ENCODE assay signal across 8 cellular contexts in genomic region chr15:51076898-51077564, GRCh38. TPM values are rescaled to one million over a fixed set of nuclear protein-coding genes. Genes with fewer than 3 reads are reported as not detected.
DNase-seq lines count a peak whose midpoint lies in the region; ATAC-seq lines count a peak whose summit lies in the region.

No MANE protein-coding gene starts in this region.

- H3K27ac Mint-ChIP-seq in activated T-helper 2 cell treated with anti-CD3 and anti-CD28 coated beads, Interferon-gamma antibody, Interleukin-2, Interleukin-4, amounts not matched to agents 10 μg/mL and 5 μg/mL and 100 μg/mL, durations not matched to agents 14 hours and 24 hours and 36 hours, result peak overlapping the region; percentile 86

- H3K27me3 Mint-ChIP-seq in activated T-helper 2 cell treated with anti-CD3 and anti-CD28 coated beads, Interferon-gamma antibody, Interleukin-2, Interleukin-4, amounts not matched to agents 10 μg/mL and 5 μg/mL and 100 μg/mL, durations not matched to agents 14 hours and 24 hours and 36 hours (ENCODE audit: low read depth), result peaks cover 2% of the 10 kb centered on the region

- no peaks in the 10 kb centered on the region for H3K36me3 Mint-ChIP-seq in activated T-helper 2 cell treated with anti-CD3 and anti-CD28 coated beads, Interferon-gamma antibody, Interleukin-2, Interleukin-4, amounts not matched to agents 10 μg/mL and 5 μg/mL and 100 μg/mL, durations not matched to agents 14 hours and 24 hours and 36 hours (ENCODE audit: low read depth)

- H3K9me3 ChIP-seq in ES-I3 (ENCODE audit: control insufficient read depth, insufficient read depth, low read length), result no peaks in the 10 kb centered on the region

- peaks cover 6% of the 10 kb centered on the region; the same call in 1 of the 2 replicates for H3K4me1 ChIP-seq in ES-I3 (ENCODE audit: insufficient read depth, low read length)

- H3K9me3 Mint-ChIP-seq in activated T-helper 2 cell treated with anti-CD3 and anti-CD28 coated beads, Interferon-gamma antibody, Interleukin-2, Interleukin-4, amounts not matched to agents 10 μg/mL and 5 μg/mL and 100 μg/mL, durations not matched to agents 14 hours and 24 hours and 36 hours, result no peaks in the 10 kb centered on the region

- H3K4me1 Mint-ChIP-seq in activated T-helper 2 cell treated with anti-CD3 and anti-CD28 coated beads, Interferon-gamma antibody, Interleukin-2, Interleukin-4, amounts not matched to agents 10 μg/mL and 5 μg/mL and 100 μg/mL, durations not matched to agents 14 hours and 24 hours and 36 hours (ENCODE audit: low read depth), result peaks cover 24% of the 10 kb centered on the region

- DNase-seq in activated T-helper 2 cell treated with anti-CD3 and anti-CD28 coated beads, Interferon-gamma antibody, Interleukin-2, Interleukin-4, amounts not matched to agents 10 μg/mL and 5 μg/mL and 100 μg/mL, durations not matched to agents 14 hours and 24 hours and 36 hours (ENCODE audit: low spot score), result no peak
- DNase-seq in iPS-NIHi11 (ENCODE audit: low spot score) (peak; percentile 35), stromal cell of bone marrow (ENCODE audit: low read depth) (peak; percentile 67)

- peak; percentile 66 for ATAC-seq in HG03045 (IDR thresholded peaks at IDR 0.05; ENCODE audit: unreplicated experiment)
- ATAC-seq in GM19455 (IDR thresholded peaks at IDR 0.05; ENCODE audit: unreplicated experiment), result no peak
- no peak for ATAC-seq in HG02852 (IDR thresholded peaks at IDR 0.05; ENCODE audit: unreplicated experiment)
- no peak for ATAC-seq in HG03565 (IDR thresholded peaks at IDR 0.05; ENCODE audit: unreplicated experiment)

- no peaks in the 10 kb centered on the region for H3K36me3 ChIP-seq in ES-I3 (ENCODE audit: insufficient read depth, low read length)

- peak overlapping the region; percentile 57 for H3K4me3 Mint-ChIP-seq in activated T-helper 2 cell treated with anti-CD3 and anti-CD28 coated beads, Interferon-gamma antibody, Interleukin-2, Interleukin-4, amounts not matched to agents 10 μg/mL and 5 μg/mL and 100 μg/mL, durations not matched to agents 14 hours and 24 hours and 36 hours (ENCODE audit: low read depth)

- intact Hi-C loops in activated T-helper 2 cell treated with anti-CD3 and anti-CD28 coated beads, Interferon-gamma antibody, Interleukin-2, Interleukin-4, amounts not matched to agents 10 μg/mL and 5 μg/mL and 100 μg/mL, durations not matched to agents 14 hours and 24 hours and 36 hours (cut with micrococcal nuclease), result no loop called here

- peak overlapping the region; percentile 90; the same call in 1 of the 2 replicates for H3K9ac ChIP-seq in ES-I3 (ENCODE audit: low read depth, low read length)

RNA-seq across cellular contexts. Expression of gene TNFAIP8L3, which starts 17.7 kb away (rescaled TPM):
- total RNA-seq in activated T-helper 2 cell treated with anti-CD3 and anti-CD28 coated beads, Interferon-gamma antibody, Interleukin-2, Interleukin-4, amounts not matched to agents 10 μg/mL and 5 μg/mL and 100 μg/mL, durations not matched to agents 14 hours and 24 hours and 36 hours, result 0.98 and 1.8 TPM in 2 replicates
